11 cellular contexts compared by ENCODE assay signal in the genomic region with DNA sequence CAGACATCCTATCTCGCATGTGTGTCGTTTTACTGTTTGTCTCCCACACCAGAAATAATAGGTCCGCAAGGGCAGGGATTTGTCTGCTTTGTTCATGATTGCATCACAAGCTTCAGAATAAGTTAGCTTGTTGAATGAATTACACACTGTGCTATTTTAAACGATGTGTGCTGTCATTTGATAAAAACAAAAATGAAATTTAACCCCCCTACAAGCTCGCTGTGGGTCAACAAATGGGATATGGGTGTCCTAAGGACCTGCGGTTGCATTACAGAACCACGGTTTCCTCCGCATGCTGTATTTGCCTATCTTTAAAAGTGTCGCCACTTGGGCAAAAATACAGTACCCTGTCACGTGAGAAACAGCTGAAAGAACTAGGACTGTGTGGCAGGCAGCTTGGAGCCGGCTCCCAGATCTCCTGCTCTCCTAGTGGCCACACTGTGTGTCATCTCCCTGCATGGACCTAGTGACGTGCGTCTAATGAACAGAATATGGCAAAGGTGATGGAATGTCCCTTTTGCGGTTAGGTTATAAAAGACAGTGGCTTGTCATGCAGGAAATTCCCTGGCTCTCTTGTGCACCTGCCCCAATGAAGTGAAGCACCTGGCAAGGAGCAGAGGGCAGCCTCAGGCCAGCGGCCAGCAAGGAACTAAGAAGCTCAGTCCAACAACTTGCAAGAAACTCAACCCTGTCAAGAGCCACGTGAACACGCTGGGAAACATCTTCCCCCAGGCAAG. TPM values are rescaled to one million over a fixed set of nuclear protein-coding genes. Genes with fewer than 3 reads are reported as not detected.
DNase-seq lines count a peak whose midpoint lies in the region; ATAC-seq, FAIRE-seq and TF ChIP-seq lines count a peak whose summit lies in the region.
"Had no signal": no experiment of that assay in that cellular context is flagged by ENCODE, and none has a peak within 500 bp of the region (broad histone marks: within the 10 kb centered on the region; RNA-seq: fewer than 3 reads in every experiment).

No MANE protein-coding gene starts in this region.

- no peaks in the 10 kb centered on the region for H3K9me1 ChIP-seq in K562 (ENCODE audit: control insufficient read depth, insufficient read depth, low read length)

- H3K9me3 Mint-ChIP-seq in activated T-helper 1 cell treated with anti-CD3 and anti-CD28 coated beads, Interleukin-12 subunit alpha, Interleukin-12 subunit beta, Interleukin-2, Interleukin-4 antibody, amounts not matched to agents 30 ng/mL and 10 ng/mL and 1 ng/mL, durations not matched to agents 14 hours and 24 hours and 36 hours: no peaks in the 10 kb centered on the region

- no peak for TF ChIP-seq POLR2A in heart left ventricle (IDR thresholded peaks at IDR 0.05)
- TF ChIP-seq POLR2A in K562 (conservative IDR thresholded peaks at IDR 0.05): no peak

- no peak overlapping the region for H2AFZ ChIP-seq in K562 (ENCODE audit: low read depth, low read length)
- H2AFZ ChIP-seq: parathyroid adenoma had no signal

- ATAC-seq in heart left ventricle (peak; percentile 33 to 73 (median 66)), left cardiac atrium (no peak), HG03108 (IDR thresholded peaks at IDR 0.05; ENCODE audit: unreplicated experiment) (peak; percentile 28), K562 (no peak), upper lobe of right lung (peak; percentile 9)

- POLR2A ChIA-PET in K562 (lab: Yijun Ruan, JAX): interaction anchor here (1.0 to 1.2 kb wide), 2 partner anchors 9 to 10 kb away, joined by 3 to 7 read pairs; no protein-coding TSS in a partner anchor

- H3K27ac Mint-ChIP-seq in activated T-helper 1 cell treated with anti-CD3 and anti-CD28 coated beads, Interleukin-12 subunit alpha, Interleukin-12 subunit beta, Interleukin-2, Interleukin-4 antibody, amounts not matched to agents 30 ng/mL and 10 ng/mL and 1 ng/mL, durations not matched to agents 14 hours and 24 hours and 36 hours: no peak overlapping the region

- no peak overlapping the region for H3K4me3 ChIP-seq in heart left ventricle
- H3K4me3 ChIP-seq in K562: no peak overlapping the region
- H3K4me3 ChIP-seq in upper lobe of right lung: no peak overlapping the region

- H3K4me3 Mint-ChIP-seq in activated T-helper 1 cell treated with anti-CD3 and anti-CD28 coated beads, Interleukin-12 subunit alpha, Interleukin-12 subunit beta, Interleukin-2, Interleukin-4 antibody, amounts not matched to agents 30 ng/mL and 10 ng/mL and 1 ng/mL, durations not matched to agents 14 hours and 24 hours and 36 hours: no peak overlapping the region

- FAIRE-seq in K562 (lab: Jason Lieb, UNC): no peak

- peaks cover 53% of the 10 kb centered on the region for H3K36me3 Mint-ChIP-seq in activated T-helper 1 cell treated with anti-CD3 and anti-CD28 coated beads, Interleukin-12 subunit alpha, Interleukin-12 subunit beta, Interleukin-2, Interleukin-4 antibody, amounts not matched to agents 30 ng/mL and 10 ng/mL and 1 ng/mL, durations not matched to agents 14 hours and 24 hours and 36 hours (ENCODE audit: low read depth)

- peaks cover 54% of the 10 kb centered on the region for H3K4me1 Mint-ChIP-seq in activated T-helper 1 cell treated with anti-CD3 and anti-CD28 coated beads, Interleukin-12 subunit alpha, Interleukin-12 subunit beta, Interleukin-2, Interleukin-4 antibody, amounts not matched to agents 30 ng/mL and 10 ng/mL and 1 ng/mL, durations not matched to agents 14 hours and 24 hours and 36 hours (ENCODE audit: low read depth)

- TF ChIP-seq CTCF in heart left ventricle (IDR thresholded peaks at IDR 0.05) (no peak), K562 (IDR thresholded peaks at IDR 0.05 in 2 of 3, conservative IDR thresholded peaks at IDR 0.05 in 1 of 3; ENCODE audit: insufficient read depth in 2 of 3, low read depth in 1 of 3, low read length in 3 of 3) (no peak), upper lobe of right lung (IDR thresholded peaks at IDR 0.05) (no peak)

- H3K79me2 ChIP-seq in K562 (ENCODE audit: control insufficient read depth, insufficient read depth, low read length): peaks cover 33% of the 10 kb centered on the region

- H3K27me3 Mint-ChIP-seq in activated T-helper 1 cell treated with anti-CD3 and anti-CD28 coated beads, Interleukin-12 subunit alpha, Interleukin-12 subunit beta, Interleukin-2, Interleukin-4 antibody, amounts not matched to agents 30 ng/mL and 10 ng/mL and 1 ng/mL, durations not matched to agents 14 hours and 24 hours and 36 hours (ENCODE audit: insufficient read depth): no peaks in the 10 kb centered on the region

- no peaks in the 10 kb centered on the region for H3K27me3 ChIP-seq in heart left ventricle
- H3K27me3 ChIP-seq in K562 (ENCODE audit: control insufficient read depth in 2 of 2, insufficient read depth in 2 of 2, low read length in 2 of 2): no peaks in the 10 kb centered on the region
- H3K27me3 ChIP-seq in upper lobe of right lung: no peaks in the 10 kb centered on the region

- no peak overlapping the region for H3K4me2 ChIP-seq in K562 (ENCODE audit: insufficient read depth, low read length)

- H3K9ac ChIP-seq in K562 (ENCODE audit: insufficient read depth in 1 of 2, low read depth in 2 of 2, low read length in 2 of 2): no peak overlapping the region
- H3K9ac ChIP-seq: parathyroid adenoma had no signal

- WGBS in heart left ventricle, 4 donors: 62 to 71% (median 69%) methylated on average over 16 to 17 of the region's 17 CpGs
- WGBS in K562 (ENCODE audit: insufficient coverage, low coverage, missing lambda C conversion rate): 94% methylated on average over 17 of the region's 17 CpGs

- H3K27ac ChIP-seq in heart left ventricle (peak overlapping the region in 7 of 12 donors; percentile 21 to 51 (median 32)), K562 (ENCODE audit: extremely low read depth, low read depth, low read length) (no peak overlapping the region), upper lobe of right lung (no peak overlapping the region)
- H3K27ac ChIP-seq: epithelial cell of prostate, parathyroid adenoma had no signal

- peaks cover 0 to 34% (median 15%) of the 10 kb centered on the region in 12 donors for H3K4me1 ChIP-seq in heart left ventricle
- 0 out of 5 replicates have a peak, but pooled peaks cover 0 to 3% of the 10 kb centered on the region in 2 experiments for H3K4me1 ChIP-seq in K562 (replicated peaks in 1 of 2; ENCODE audit: control insufficient read depth in 2 of 2, insufficient read depth in 2 of 2, low read length in 2 of 2)
- peaks cover 9% of the 10 kb centered on the region for H3K4me1 ChIP-seq in upper lobe of right lung
- H3K4me1 ChIP-seq: parathyroid adenoma had no signal

- no peak for DNase-seq in heart left ventricle
- no peak for DNase-seq in left cardiac atrium
- no peak for DNase-seq in K562 (ENCODE audit: extremely low read depth in 1 of 4, low spot score in 3 of 4)
- DNase-seq in upper lobe of right lung: no peak
- no peak for DNase-seq in iPS-NIHi11 (ENCODE audit: low spot score)
- DNase-seq in dedifferentiated amniotic fluid mesenchymal stem cell (ENCODE audit: extremely low spot score): no peak
- no peak for DNase-seq in activated T-helper 1 cell treated with anti-CD3 and anti-CD28 coated beads, Interleukin-12 subunit alpha, Interleukin-12 subunit beta, Interleukin-2, Interleukin-4 antibody, amounts not matched to agents 30 ng/mL and 10 ng/mL and 1 ng/mL, durations not matched to agents 14 hours and 24 hours and 36 hours (ENCODE audit: low spot score)

- CTCF ChIA-PET in K562 (lab: Yijun Ruan, JAX; ENCODE audit: low intra/inter-chr PET ratio): no interaction called here

- H4K20me1 ChIP-seq in K562 (replicated peaks; ENCODE audit: control insufficient read depth, insufficient read depth, low read length): no peaks in the 10 kb centered on the region; the same call in 1 of the 2 replicates

- intact Hi-C loops in heart left ventricle (cut with DNase I): loop anchor here in 2 of 10 donors (5.0 kb wide), 1 partner anchor 39 kb away; no protein-coding TSS in a partner anchor
- intact Hi-C loops in left cardiac atrium (cut with DNase I): no loop called here
- intact Hi-C loops in K562 (cut with micrococcal nuclease): no loop called here
- intact Hi-C loops in upper lobe of right lung (cut with DNase I): no loop called here
- intact Hi-C loops in activated T-helper 1 cell treated with anti-CD3 and anti-CD28 coated beads, Interleukin-12 subunit alpha, Interleukin-12 subunit beta, Interleukin-2, Interleukin-4 antibody, amounts not matched to agents 30 ng/mL and 10 ng/mL and 1 ng/mL, durations not matched to agents 14 hours and 24 hours and 36 hours (cut with micrococcal nuclease): loop anchor here (5.0 kb wide), 1 partner anchor 159 kb away; no protein-coding TSS in a partner anchor

- H3K9me3 ChIP-seq in heart left ventricle: no peaks in the 10 kb centered on the region
- no peaks in the 10 kb centered on the region for H3K9me3 ChIP-seq in K562 (replicated peaks; ENCODE audit: control insufficient read depth, insufficient read depth, low read depth, low read length)
- no peaks in the 10 kb centered on the region for H3K9me3 ChIP-seq in upper lobe of right lung

- no TSS peak for BruUV-seq in K562 (replicated peaks; lab: Mats Ljungman, UMichigan)

- TF ChIP-seq RAD21 in K562 (CRISPR knock-in tag; conservative IDR thresholded peaks at IDR 0.05 in 1 of 2, IDR thresholded peaks at IDR 0.05 in 1 of 2): no peak

- peaks cover 0 to 85% (median 40%) of the 10 kb centered on the region in 9 donors for H3K36me3 ChIP-seq in heart left ventricle
- H3K36me3 ChIP-seq in K562 (ENCODE audit: control insufficient read depth, insufficient read depth, low read length): peaks cover 98% of the 10 kb centered on the region
- H3K36me3 ChIP-seq in upper lobe of right lung: peaks cover 56% of the 10 kb centered on the region

- in situ Hi-C loops in K562 (cut with MboI): no loop called here

- TF ChIP-seq EP300 in K562 (IDR thresholded peaks at IDR 0.05; ENCODE audit: low read length): no peak

RNA-seq across cellular contexts. Expression of a gene that starts 32.9 kb away (rescaled TPM):
- under 1 TPM in 1 of 9 donors, not detected in 8; 0.52 TPM for total RNA-seq in heart left ventricle
- under 1 TPM in 1 of 2 donors, not detected in 1; 0.50 TPM for polyA plus RNA-seq in heart left ventricle
- under 1 TPM; 0.24 to 0.53 TPM for total RNA-seq in left cardiac atrium
- 0.19 and 0.23 TPM in 2 replicates for total RNA-seq in K562 (2011; cell fraction: chromatin; rRNA removed; ENCODE audit: low replicate concordance)
- total RNA-seq in K562 (2011; cell fraction: nucleolus; rRNA removed): not detected in 2 replicates
- total RNA-seq in K562 (2011; cell fraction: nucleoplasm; rRNA removed): not detected in 2 replicates
- not detected in 2 replicates for total RNA-seq in K562 (2014; rRNA removed)
- not detected in 2 replicates for total RNA-seq in K562 (2014; rRNA removed; fragmentation: Illumina TruSeq; extraction: Trizol)
- total RNA-seq in K562 (2015; rRNA removed; fragmentation: Illumina TruSeq; extraction: Trizol): not detected in 2 replicates
- not detected in 2 replicates for total RNA-seq in K562 (2021)
- not detected in 2 replicates for polyA plus RNA-seq in K562 (2011; rRNA removed)
- not detected in 2 replicates for polyA plus RNA-seq in K562 (2011; cell fraction: cytosol; rRNA removed)
- 0.09 TPM in 1 of 2 replicates, not detected in the other for polyA plus RNA-seq in K562 (2011; cell fraction: nucleus; rRNA removed)
- polyA plus RNA-seq in K562 (2012): not detected in 2 replicates
- not detected in 2 replicates for polyA plus RNA-seq in K562 (2014; fragmentation: Illumina TruSeq; extraction: Trizol)
- polyA plus RNA-seq in K562 (2014; fragmentation: Nextera tagmentation; extraction: Ambion mirVana): not detected
- not detected in 2 replicates for polyA plus RNA-seq in K562 (2014; rRNA removed)
- polyA minus RNA-seq in K562 (2011; rRNA and poly(A)+ RNA removed): not detected in 2 replicates
- not detected in 2 replicates for polyA minus RNA-seq in K562 (2011; cell fraction: cytosol; rRNA and poly(A)+ RNA removed)
- not detected in 2 replicates for polyA minus RNA-seq in K562 (2011; cell fraction: nucleus; rRNA and poly(A)+ RNA removed)
- not detected for total RNA-seq in upper lobe of right lung
- total RNA-seq in activated T-helper 1 cell treated with anti-CD3 and anti-CD28 coated beads, Interleukin-12 subunit alpha, Interleukin-12 subunit beta, Interleukin-2, Interleukin-4 antibody, amounts not matched to agents 30 ng/mL and 10 ng/mL and 1 ng/mL, durations not matched to agents 14 hours and 24 hours and 36 hours: 0.22 TPM in 1 of 2 replicates, not detected in the other
- total RNA-seq: HT1080 had no signal

RNA-seq across cellular contexts. Expression of a gene that starts 46.9 kb away (rescaled TPM):
- total RNA-seq in heart left ventricle: 100 to 1,000 TPM in 6 of 9 donors, 10 to 100 TPM in 3; 81.4 to 155 (median 106) TPM
- 100 to 1,000 TPM in 1 of 2 donors, 10 to 100 TPM in 1; 90.1 to 153 TPM for polyA plus RNA-seq in heart left ventricle
- 100 to 1,000 TPM; 110 to 180 TPM for total RNA-seq in left cardiac atrium
- 35.9 and 119 TPM in 2 replicates for total RNA-seq in K562 (2011; cell fraction: chromatin; rRNA removed; ENCODE audit: low replicate concordance)
- 22.3 and 24.1 TPM in 2 replicates for total RNA-seq in K562 (2011; cell fraction: nucleolus; rRNA removed)
- 69.2 and 108 TPM in 2 replicates for total RNA-seq in K562 (2011; cell fraction: nucleoplasm; rRNA removed)
- total RNA-seq in K562 (2014; rRNA removed): 122 and 126 TPM in 2 replicates
- 213 and 243 TPM in 2 replicates for total RNA-seq in K562 (2014; rRNA removed; fragmentation: Illumina TruSeq; extraction: Trizol)
- total RNA-seq in K562 (2015; rRNA removed; fragmentation: Illumina TruSeq; extraction: Trizol): 168 and 182 TPM in 2 replicates
- 156 and 162 TPM in 2 replicates for total RNA-seq in K562 (2021)
- polyA plus RNA-seq in K562 (2011; rRNA removed): 139 and 249 TPM in 2 replicates
- 56.0 and 60.3 TPM in 2 replicates for polyA plus RNA-seq in K562 (2011; cell fraction: cytosol; rRNA removed)
- polyA plus RNA-seq in K562 (2011; cell fraction: nucleus; rRNA removed): 30.6 and 47.5 TPM in 2 replicates
- polyA plus RNA-seq in K562 (2012): 144 and 166 TPM in 2 replicates
- 152 and 189 TPM in 2 replicates for polyA plus RNA-seq in K562 (2014; fragmentation: Illumina TruSeq; extraction: Trizol)
- 10 to 100 TPM; 28.5 to 35.3 TPM for polyA plus RNA-seq in K562 (2014; fragmentation: Nextera tagmentation; extraction: Ambion mirVana)
- polyA plus RNA-seq in K562 (2014; rRNA removed): 205 and 230 TPM in 2 replicates
- 73.7 and 78.8 TPM in 2 replicates for polyA minus RNA-seq in K562 (2011; rRNA and poly(A)+ RNA removed)
- 30.4 and 62.8 TPM in 2 replicates for polyA minus RNA-seq in K562 (2011; cell fraction: cytosol; rRNA and poly(A)+ RNA removed)
- polyA minus RNA-seq in K562 (2011; cell fraction: nucleus; rRNA and poly(A)+ RNA removed): 19.4 and 22.0 TPM in 2 replicates
- 103 TPM for total RNA-seq in upper lobe of right lung
- 62.5 and 65.5 TPM in 2 replicates for total RNA-seq in activated T-helper 1 cell treated with anti-CD3 and anti-CD28 coated beads, Interleukin-12 subunit alpha, Interleukin-12 subunit beta, Interleukin-2, Interleukin-4 antibody, amounts not matched to agents 30 ng/mL and 10 ng/mL and 1 ng/mL, durations not matched to agents 14 hours and 24 hours and 36 hours

Comparison
In these comparisons a context has a peak if more than half of its experiments do, and no peak if none do; other contexts are left out.
1. ATAC-seq: peak in heart left ventricle (4 of 4), HG03108 (single experiment) and upper lobe of right lung (single experiment); none in left cardiac atrium (0 of 2) and K562 (single experiment).
2. H3K27ac ChIP-seq: peak in heart left ventricle (7 of 12); none in K562 (single experiment) and upper lobe of right lung (single experiment).